Comparison of ENCODE assay signal across 12 cellular contexts in genomic region chr9:91589101-91589553, GRCh38.
DNase-seq lines count a peak whose midpoint lies in the region; ATAC-seq and TF ChIP-seq lines count a peak whose summit lies in the region.
"Had no signal": no experiment of that assay in that cellular context is flagged by ENCODE, and none has a peak within 500 bp of the region (broad histone marks: within the 10 kb centered on the region; RNA-seq: fewer than 3 reads in every experiment).

No MANE protein-coding gene starts in this region.

- H3K9me3 ChIP-seq in IMR-90 (ENCODE audit: control insufficient read depth, insufficient read depth, low read length) (no peaks in the 10 kb centered on the region), neuronal stem cell (replicated peaks in 1 of 2; ENCODE audit: control insufficient read depth in 2 of 2, insufficient read depth in 1 of 2, low read depth in 1 of 2, low read length in 2 of 2) (peaks cover 0 to 1% of the 10 kb centered on the region in 2 donors)

- TF ChIP-seq CTCF in IMR-90 (conservative IDR thresholded peaks at IDR 0.05; ENCODE audit: low read depth, low read length) (no peak), nephron (IDR thresholded peaks at IDR 0.05; ENCODE audit: unreplicated experiment in 3 of 3) (no peak)

- H3K4me1 Mint-ChIP-seq in nephron = peaks cover 23% of the 10 kb centered on the region
- H3K4me1 Mint-ChIP-seq: activated CD8-positive, alpha-beta memory T cell treated with anti-CD3 and anti-CD28 coated beads, Interleukin-2, amount 10 ng/mL, durations not matched to agents 7 days and 5 days had no signal

- intact Hi-C loops in IMR-90 (cut with micrococcal nuclease) = no loop called here

- no peak for TF ChIP-seq POLR2A in IMR-90 (IDR thresholded peaks at IDR 0.05; ENCODE audit: low read depth, low read length)

- peak; percentile 43 for DNase-seq in AG20443 (ENCODE audit: low spot score)
- DNase-seq in IMR-90 = peak; percentile 88
- DNase-seq in dermis microvascular lymphatic vessel endothelial cell (ENCODE audit: low read depth in 2 of 2) = peak; percentile 43 to 45
- no peak for DNase-seq in GM03348 (ENCODE audit: low spot score)
- no peak for DNase-seq in NCI-H2107 (lab: John Stamatoyannopoulos, UW)
- DNase-seq in neuronal stem cell (ENCODE audit: low spot score) = no peak
- DNase-seq: activated CD8-positive, alpha-beta memory T cell treated with anti-CD3 and anti-CD28 coated beads, Interleukin-2, amount 10 ng/mL, durations not matched to agents 7 days and 5 days; NCI-H1417 treated with DMSO at 0.1 percent for 48 hours had no signal

- H3K18ac ChIP-seq in IMR-90 (ENCODE audit: low read depth, low read length) (no peak overlapping the region), neuronal stem cell (ENCODE audit: low read length) (no peak overlapping the region)

- ATAC-seq in IMR-90 (ENCODE audit: low read depth) (peak; percentile 49), GM21528 (IDR thresholded peaks at IDR 0.05; ENCODE audit: low FRiP score, unreplicated experiment) (no peak)
- ATAC-seq: activated CD8-positive, alpha-beta memory T cell treated with anti-CD3 and anti-CD28 coated beads, Interleukin-2, amount 10 ng/mL, durations not matched to agents 7 days and 5 days had no signal

- H3K27ac ChIP-seq in IMR-90 (ENCODE audit: insufficient read depth, low read length) (no peak overlapping the region), neuronal stem cell (replicated peaks; ENCODE audit: low read length) (no peak overlapping the region)
- H3K27ac ChIP-seq: C4-2B had no signal

- no peaks in the 10 kb centered on the region for H3K9me1 ChIP-seq in IMR-90 (ENCODE audit: insufficient read depth, low read length)

- peaks cover 16% of the 10 kb centered on the region for H3K27me3 Mint-ChIP-seq in nephron (ENCODE audit: low read depth)
- H3K27me3 Mint-ChIP-seq: brain had no signal

- CTCF ChIA-PET in IMR-90 (lab: Yijun Ruan, JAX) = no interaction called here

- no peak overlapping the region for H3K9ac ChIP-seq in IMR-90 (ENCODE audit: low read depth, low read length)
- H3K9ac ChIP-seq in neuronal stem cell (ENCODE audit: low read depth, low read length, poor library complexity) = no peak overlapping the region

- H3K27me3 ChIP-seq in IMR-90 (ENCODE audit: control insufficient read depth, insufficient read depth, low read length) (peaks cover 4% of the 10 kb centered on the region; the same call in 1 of the 2 replicates), neuronal stem cell (ENCODE audit: control insufficient read depth in 3 of 3, insufficient read depth in 3 of 3, low read depth in 1 of 3, low read length in 3 of 3) (peaks cover 0 to 5% (median 0%) of the 10 kb centered on the region in 3 experiments)

- H3K14ac ChIP-seq in IMR-90 (replicated peaks; ENCODE audit: low read depth, low read length) = no peak overlapping the region
- H3K14ac ChIP-seq in neuronal stem cell (ENCODE audit: low read length) = no peak overlapping the region

- no peak overlapping the region for H4K5ac ChIP-seq in IMR-90 (ENCODE audit: low read depth, low read length)

- no peak overlapping the region for H2BK12ac ChIP-seq in neuronal stem cell (ENCODE audit: low read length)

- H2BK5ac ChIP-seq in IMR-90 (ENCODE audit: low read depth, low read length, poor library complexity, severe bottlenecking) (no peak overlapping the region), neuronal stem cell (ENCODE audit: low read length) (no peak overlapping the region)

- H3K9me3 Mint-ChIP-seq in nephron = no peaks in the 10 kb centered on the region
- H3K9me3 Mint-ChIP-seq: brain had no signal

- no peak overlapping the region for H2AK5ac ChIP-seq in IMR-90 (ENCODE audit: low read depth, low read length)
- H2AK5ac ChIP-seq in neuronal stem cell (ENCODE audit: low read depth, low read length) = no peak overlapping the region

- no peak overlapping the region for H4K91ac ChIP-seq in IMR-90 (ENCODE audit: insufficient read depth, low read depth, low read length)
- no peak overlapping the region for H4K91ac ChIP-seq in neuronal stem cell (ENCODE audit: low read depth, low read length, poor library complexity)

- 40% methylated on average over 1 of the region's 7 CpGs; no CpG with 5 or more reads in 1 of the 2 experiments for WGBS in IMR-90 (ENCODE audit: extremely low coverage in 2 of 2, insufficient read length in 1 of 2), 2 experiments
- no CpG with 5 or more reads among the region's 7 CpGs for WGBS in neuronal stem cell (ENCODE audit: extremely low coverage in 2 of 2, insufficient read length in 2 of 2, insufficient replicate concordance in 1 of 2), 2 donors

- H3K4ac ChIP-seq in IMR-90 (ENCODE audit: low read depth, low read length) = no peak overlapping the region
- H3K4ac ChIP-seq in neuronal stem cell (ENCODE audit: low read length) = no peak overlapping the region

- H2BK15ac ChIP-seq in IMR-90 (ENCODE audit: low read depth, low read length) (no peak overlapping the region), neuronal stem cell (ENCODE audit: low read length) (no peak overlapping the region)

- H2AK9ac ChIP-seq in IMR-90 (replicated peaks; ENCODE audit: low read depth, low read length, poor library complexity) = no peak overlapping the region

- H4K20me1 ChIP-seq in IMR-90 (ENCODE audit: insufficient read depth, low read length) = no peaks in the 10 kb centered on the region

- BruUV-seq in IMR-90 (replicated peaks; lab: Mats Ljungman, UMichigan) = no TSS peak

- no peak for TF ChIP-seq RAD21 in IMR-90 (IDR thresholded peaks at IDR 0.05; ENCODE audit: low read length)

- POLR2A ChIA-PET in IMR-90 (lab: Charles Lee; ENCODE audit: unreplicated experiment) = no interaction called here

- H3K4me3 ChIP-seq in IMR-90 (ENCODE audit: insufficient read depth, low read depth, low read length) (no peak overlapping the region), neuronal stem cell (ENCODE audit: low read length in 2 of 2) (no peak overlapping the region)

- H3K79me1 ChIP-seq in IMR-90 (ENCODE audit: low read depth in 1 of 2, low read length in 2 of 2) (no peaks in the 10 kb centered on the region), neuronal stem cell (ENCODE audit: low read depth, low read length) (peaks cover 2% of the 10 kb centered on the region)

- H4K8ac ChIP-seq in IMR-90 (ENCODE audit: low read depth in 2 of 2, low read length in 2 of 2) (no peak overlapping the region), neuronal stem cell (ENCODE audit: low read depth, low read length) (no peak overlapping the region)

- H3K4me2 ChIP-seq in IMR-90 (ENCODE audit: low read depth, low read length) = no peak overlapping the region; the same call in 1 of the 2 replicates
- H3K4me2 ChIP-seq in neuronal stem cell (ENCODE audit: insufficient read depth, low read length, poor library complexity, severe bottlenecking) = no peak overlapping the region

- H3K27ac Mint-ChIP-seq in nephron = peak overlapping the region in 2 of 3 experiments; percentile 6 to 20
- H3K27ac Mint-ChIP-seq: activated CD8-positive, alpha-beta memory T cell treated with anti-CD3 and anti-CD28 coated beads, Interleukin-2, amount 10 ng/mL, durations not matched to agents 7 days and 5 days had no signal

- H3K23ac ChIP-seq in IMR-90 (ENCODE audit: low read depth, low read length) (no peak overlapping the region), neuronal stem cell (ENCODE audit: low read depth, low read length, poor library complexity) (no peak overlapping the region)

- H3K4me3 Mint-ChIP-seq in nephron = no peak overlapping the region
- H3K4me3 Mint-ChIP-seq: activated CD8-positive, alpha-beta memory T cell treated with anti-CD3 and anti-CD28 coated beads, Interleukin-2, amount 10 ng/mL, durations not matched to agents 7 days and 5 days; brain had no signal

- no peaks in the 10 kb centered on the region for H3K36me3 Mint-ChIP-seq in nephron (ENCODE audit: low read depth)
- H3K36me3 Mint-ChIP-seq: activated CD8-positive, alpha-beta memory T cell treated with anti-CD3 and anti-CD28 coated beads, Interleukin-2, amount 10 ng/mL, durations not matched to agents 7 days and 5 days; brain had no signal

- no peak overlapping the region for H2BK120ac ChIP-seq in IMR-90 (ENCODE audit: low read depth, low read length)
- H2BK120ac ChIP-seq in neuronal stem cell (ENCODE audit: low read depth, low read length) = no peak overlapping the region

- H3K4me1 ChIP-seq in IMR-90 (ENCODE audit: control insufficient read depth, insufficient read depth, low read length) (peaks cover 4% of the 10 kb centered on the region; the same call in 1 of the 2 replicates), neuronal stem cell (ENCODE audit: control insufficient read depth in 2 of 2, insufficient read depth in 1 of 2, low read depth in 1 of 2, low read length in 2 of 2) (peaks cover 0 to 1% of the 10 kb centered on the region in 2 donors)

- in situ Hi-C loops in IMR-90 (cut with MboI; ENCODE audit: low sequenced_read_pairs) = no loop called here

- no peak overlapping the region for H3K56ac ChIP-seq in IMR-90 (ENCODE audit: extremely low read depth, insufficient read depth, low read length)

- H2AFZ ChIP-seq in IMR-90 (replicated peaks; ENCODE audit: low read length, poor library complexity) (peak overlapping the region; percentile 56), neuronal stem cell (ENCODE audit: low read length) (no peak overlapping the region)

- no peaks in the 10 kb centered on the region for H3K36me3 ChIP-seq in IMR-90 (ENCODE audit: control insufficient read depth, insufficient read depth, low read length)
- no peaks in the 10 kb centered on the region for H3K36me3 ChIP-seq in neuronal stem cell (replicated peaks in 1 of 2; ENCODE audit: control insufficient read depth in 2 of 2, insufficient read depth in 2 of 2, low read length in 2 of 2)

- H2BK20ac ChIP-seq in IMR-90 (ENCODE audit: low read depth, low read length) = no peak overlapping the region

- dilution Hi-C loops in IMR-90 (cut with HindIII; ENCODE audit: low sequenced_read_pairs, unreplicated experiment) = no loop called here

TF ChIP-seq in IMR-90, 13 proteins besides CTCF, POLR2A, EP300 and RAD21 (continues in another document):
- TF ChIP-seq RCOR1 (IDR thresholded peaks at IDR 0.05; ENCODE audit: insufficient replicate concordance, low read length) = no peak
- no peak for TF ChIP-seq CHD1 (IDR thresholded peaks at IDR 0.05; ENCODE audit: low read depth, low read length)
- TF ChIP-seq CEBPB (IDR thresholded peaks at IDR 0.05; ENCODE audit: low read depth, low read length) = peak; percentile 68; the same call in 1 of the 2 replicates
- TF ChIP-seq SMC3 (IDR thresholded peaks at IDR 0.05; ENCODE audit: low read depth, low read length) = no peak
- no peak for TF ChIP-seq MXI1 (IDR thresholded peaks at IDR 0.05; ENCODE audit: borderline replicate concordance, low read depth, low read length)
- TF ChIP-seq USF2 (IDR thresholded peaks at IDR 0.05; ENCODE audit: low read depth, low read length) = peak; percentile 21; the same call in 1 of the 2 replicates
- no peak for TF ChIP-seq NFE2L2 (IDR thresholded peaks at IDR 0.05; ENCODE audit: low read depth, low read length)

Comparison
In these comparisons a context has a peak if more than half of its experiments do, and no peak if none do; other contexts are left out.
1. DNase-seq: peak in AG20443 (single experiment), IMR-90 (single experiment) and dermis microvascular lymphatic vessel endothelial cell (2 of 2); none in GM03348 (single experiment), NCI-H2107 (single experiment) and neuronal stem cell (single experiment).